1 cellular context compared by ENCODE assay signal in the genomic region with DNA sequence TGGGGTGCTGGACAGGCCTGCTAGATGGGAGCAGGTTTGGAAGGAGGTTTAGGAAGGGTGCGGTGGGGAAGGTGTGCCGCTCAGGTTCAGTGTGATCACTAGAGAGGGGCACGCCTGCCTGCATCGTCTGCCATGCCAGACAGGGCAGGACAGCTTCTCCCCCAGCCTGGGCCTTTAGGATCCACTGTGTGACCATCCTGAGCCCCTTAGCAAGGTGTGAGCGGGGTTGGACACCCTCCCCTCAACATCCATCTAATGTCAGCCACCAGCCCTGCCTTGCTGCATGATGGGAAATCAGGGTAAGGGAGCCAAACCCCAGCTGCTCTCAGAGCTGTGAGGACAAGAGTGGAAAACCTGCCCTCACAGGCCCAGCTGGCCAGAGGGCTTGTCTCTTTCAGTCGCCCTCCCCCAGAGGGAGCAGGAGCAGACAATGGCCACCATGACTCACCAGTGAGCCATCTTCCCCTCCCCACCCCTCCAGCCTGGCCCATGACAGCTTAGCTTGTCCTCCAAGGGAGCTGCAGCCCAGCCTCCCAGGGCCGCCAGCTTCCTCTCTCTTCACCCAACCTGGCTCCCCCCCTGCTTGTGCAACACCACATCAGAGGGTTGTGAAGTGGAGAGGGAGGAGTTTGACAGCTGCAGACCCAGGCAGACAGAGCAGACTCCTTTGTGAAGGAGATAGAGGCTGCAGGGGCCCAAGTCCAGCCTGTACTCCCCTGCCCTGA.
TF ChIP-seq lines count a peak whose summit lies in the region.

No MANE protein-coding gene starts in this region.

TF ChIP-seq in HepG2, 621 proteins besides CTCF, POLR2A, EP300 and RAD21 (continued from another document and continues in another):
- TF ChIP-seq, protein P1, sequence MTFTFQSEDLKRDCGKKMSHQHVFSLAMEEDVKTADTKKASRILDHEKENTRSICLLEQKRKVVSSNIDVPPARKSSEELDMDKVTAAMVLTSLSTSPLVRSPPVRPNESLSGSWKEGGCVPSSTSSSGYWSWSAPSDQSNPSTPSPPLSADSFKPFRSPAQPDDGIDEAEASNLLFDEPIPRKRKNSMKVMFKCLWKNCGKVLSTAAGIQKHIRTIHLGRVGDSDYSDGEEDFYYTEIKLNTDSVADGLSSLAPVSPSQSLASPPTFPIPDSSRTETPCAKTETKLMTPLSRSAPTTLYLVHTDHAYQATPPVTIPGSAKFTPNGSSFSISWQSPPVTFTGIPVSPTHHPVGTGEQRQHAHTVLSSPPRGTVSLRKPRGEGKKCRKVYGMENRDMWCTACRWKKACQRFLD (CRISPR knock-in tag; IDR thresholded peaks at IDR 0.05; ENCODE audit: borderline replicate concordance): no peak
- TF ChIP-seq KDM1A (CRISPR knock-in tag; IDR thresholded peaks at IDR 0.05) (0 out of 2 replicates have a peak, but pooled peaks have one; percentile 43), CBFB (CRISPR knock-in tag; IDR thresholded peaks at IDR 0.05) (peak; percentile 67), NAIF1 (CRISPR knock-in tag; IDR thresholded peaks at IDR 0.05; ENCODE audit: borderline replicate concordance) (no peak), KMT2B (CRISPR knock-in tag; IDR thresholded peaks at IDR 0.05) (0 out of 2 replicates have a peak, but pooled peaks have one; percentile 15), DPF2 (CRISPR knock-in tag; IDR thresholded peaks at IDR 0.05; ENCODE audit: borderline replicate concordance, low read depth) (peak; percentile 78), SAP130 (CRISPR knock-in tag; IDR thresholded peaks at IDR 0.05; ENCODE audit: low read depth) (peak; percentile 96), TSC22D2 (CRISPR knock-in tag; IDR thresholded peaks at IDR 0.05; ENCODE audit: borderline replicate concordance) (no peak), SMAD1 (CRISPR knock-in tag; IDR thresholded peaks at IDR 0.05; ENCODE audit: borderline replicate concordance, low read depth) (no peak), MEF2D (CRISPR knock-in tag; IDR thresholded peaks at IDR 0.05) (peak; percentile 45; the same call in 1 of the 2 replicates), FOXA1 (IDR thresholded peaks at IDR 0.05) (no peak), FOXA1 (CRISPR knock-in tag; IDR thresholded peaks at IDR 0.05) (peak; percentile 37; the same call in 1 of the 2 replicates), ZNF792 (CRISPR knock-in tag; IDR thresholded peaks at IDR 0.05) (peak; percentile 94), ZNF768 (CRISPR knock-in tag; IDR thresholded peaks at IDR 0.05) (peak; percentile 25; the same call in 1 of the 2 replicates), PLRG1 (conservative IDR thresholded peaks at IDR 0.05) (no peak), SKI (IDR thresholded peaks at IDR 0.05; ENCODE audit: partially characterized antibody) (peak; percentile 74), ZNF292 (CRISPR knock-in tag; IDR thresholded peaks at IDR 0.05; ENCODE audit: borderline replicate concordance, low read depth) (peak; percentile 98), ZBTB7B (CRISPR knock-in tag; IDR thresholded peaks at IDR 0.05) (0 out of 2 replicates have a peak, but pooled peaks have one; percentile 56), HMG20A (CRISPR knock-in tag; IDR thresholded peaks at IDR 0.05; ENCODE audit: borderline replicate concordance) (peak; percentile 72; the same call in 1 of the 2 replicates), TBX2 (CRISPR knock-in tag; IDR thresholded peaks at IDR 0.05; ENCODE audit: borderline replicate concordance) (peak; percentile 88), PAX8 (CRISPR knock-in tag; IDR thresholded peaks at IDR 0.05; ENCODE audit: borderline replicate concordance) (no peak), DMAP1 (CRISPR knock-in tag; IDR thresholded peaks at IDR 0.05) (peak; percentile 42; the same call in 1 of the 2 replicates), SOX5 (CRISPR knock-in tag; IDR thresholded peaks at IDR 0.05; ENCODE audit: borderline replicate concordance) (peak; percentile 93), MTF2 (CRISPR knock-in tag; IDR thresholded peaks at IDR 0.05; ENCODE audit: borderline replicate concordance) (no peak), BORCS8-MEF2B (CRISPR knock-in tag; IDR thresholded peaks at IDR 0.05) (no peak), ZNF614 (CRISPR knock-in tag; IDR thresholded peaks at IDR 0.05; ENCODE audit: borderline replicate concordance) (peak; percentile 85; the same call in 1 of the 2 replicates), MED1 (CRISPR knock-in tag; IDR thresholded peaks at IDR 0.05) (peak; percentile 59; the same call in 1 of the 2 replicates), NR2C2 (CRISPR knock-in tag; IDR thresholded peaks at IDR 0.05; ENCODE audit: borderline replicate concordance) (peak; percentile 56; the same call in 1 of the 2 replicates), ISL2 (CRISPR knock-in tag; IDR thresholded peaks at IDR 0.05) (peak; percentile 59; the same call in 1 of the 2 replicates), XRCC5 (optimal IDR thresholded peaks at IDR 0.05; ENCODE audit: low read length) (peak; percentile 95), TEAD3 (CRISPR knock-in tag; optimal IDR thresholded peaks at IDR 0.05; ENCODE audit: borderline replicate concordance) (peak; percentile 89), JUNB (CRISPR knock-in tag; IDR thresholded peaks at IDR 0.05; ENCODE audit: borderline replicate concordance) (peak; percentile 86; the same call in 1 of the 2 replicates), ZNF749 (CRISPR knock-in tag; IDR thresholded peaks at IDR 0.05; ENCODE audit: borderline replicate concordance) (no peak), KLF16 (CRISPR knock-in tag; IDR thresholded peaks at IDR 0.05) (peak in 1 of 2 experiments; percentile 51; a peak in 1 of 4 replicates), CHCHD3 (CRISPR knock-in tag; IDR thresholded peaks at IDR 0.05) (no peak), SOX6 (IDR thresholded peaks at IDR 0.05) (no peak), SOX6 (CRISPR knock-in tag; IDR thresholded peaks at IDR 0.05) (peak; percentile 92), RARA (CRISPR knock-in tag; IDR thresholded peaks at IDR 0.05) (peak; percentile 63), NR2F2 (IDR thresholded peaks at IDR 0.05; ENCODE audit: borderline replicate concordance, low read depth) (0 out of 2 replicates have a peak, but pooled peaks have one; percentile 26), SPEN (CRISPR knock-in tag; IDR thresholded peaks at IDR 0.05; ENCODE audit: low read depth) (peak; percentile 45; the same call in 1 of the 2 replicates), ZNF354B (CRISPR knock-in tag; IDR thresholded peaks at IDR 0.05) (no peak), ZNF782 (CRISPR knock-in tag; IDR thresholded peaks at IDR 0.05; ENCODE audit: borderline replicate concordance) (peak; percentile 51; the same call in 1 of the 2 replicates)
- TF ChIP-seq, protein P2, sequence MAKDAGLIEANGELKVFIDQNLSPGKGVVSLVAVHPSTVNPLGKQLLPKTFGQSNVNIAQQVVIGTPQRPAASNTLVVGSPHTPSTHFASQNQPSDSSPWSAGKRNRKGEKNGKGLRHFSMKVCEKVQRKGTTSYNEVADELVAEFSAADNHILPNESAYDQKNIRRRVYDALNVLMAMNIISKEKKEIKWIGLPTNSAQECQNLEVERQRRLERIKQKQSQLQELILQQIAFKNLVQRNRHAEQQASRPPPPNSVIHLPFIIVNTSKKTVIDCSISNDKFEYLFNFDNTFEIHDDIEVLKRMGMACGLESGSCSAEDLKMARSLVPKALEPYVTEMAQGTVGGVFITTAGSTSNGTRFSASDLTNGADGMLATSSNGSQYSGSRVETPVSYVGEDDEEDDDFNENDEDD (CRISPR knock-in tag; IDR thresholded peaks at IDR 0.05; ENCODE audit: borderline replicate concordance): peak; percentile 48; the same call in 1 of the 2 replicates
- TF ChIP-seq, protein P3, sequence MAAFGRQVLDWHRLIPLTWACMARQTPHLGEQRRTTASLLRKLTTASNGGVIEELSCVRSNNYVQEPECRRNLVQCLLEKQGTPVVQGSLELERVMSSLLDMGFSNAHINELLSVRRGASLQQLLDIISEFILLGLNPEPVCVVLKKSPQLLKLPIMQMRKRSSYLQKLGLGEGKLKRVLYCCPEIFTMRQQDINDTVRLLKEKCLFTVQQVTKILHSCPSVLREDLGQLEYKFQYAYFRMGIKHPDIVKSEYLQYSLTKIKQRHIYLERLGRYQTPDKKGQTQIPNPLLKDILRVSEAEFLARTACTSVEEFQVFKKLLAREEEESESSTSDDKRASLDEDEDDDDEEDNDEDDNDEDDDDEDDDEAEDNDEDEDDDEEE (CRISPR knock-in tag; IDR thresholded peaks at IDR 0.05): peak; percentile 79; the same call in 1 of the 2 replicates
- TF ChIP-seq, protein P4, sequence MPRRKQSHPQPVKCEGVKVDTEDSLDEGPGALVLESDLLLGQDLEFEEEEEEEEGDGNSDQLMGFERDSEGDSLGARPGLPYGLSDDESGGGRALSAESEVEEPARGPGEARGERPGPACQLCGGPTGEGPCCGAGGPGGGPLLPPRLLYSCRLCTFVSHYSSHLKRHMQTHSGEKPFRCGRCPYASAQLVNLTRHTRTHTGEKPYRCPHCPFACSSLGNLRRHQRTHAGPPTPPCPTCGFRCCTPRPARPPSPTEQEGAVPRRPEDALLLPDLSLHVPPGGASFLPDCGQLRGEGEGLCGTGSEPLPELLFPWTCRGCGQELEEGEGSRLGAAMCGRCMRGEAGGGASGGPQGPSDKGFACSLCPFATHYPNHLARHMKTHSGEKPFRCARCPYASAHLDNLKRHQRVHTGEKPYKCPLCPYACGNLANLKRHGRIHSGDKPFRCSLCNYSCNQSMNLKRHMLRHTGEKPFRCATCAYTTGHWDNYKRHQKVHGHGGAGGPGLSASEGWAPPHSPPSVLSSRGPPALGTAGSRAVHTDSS (CRISPR knock-in tag; conservative IDR thresholded peaks at IDR 0.05): no peak
- TF ChIP-seq, protein P5, sequence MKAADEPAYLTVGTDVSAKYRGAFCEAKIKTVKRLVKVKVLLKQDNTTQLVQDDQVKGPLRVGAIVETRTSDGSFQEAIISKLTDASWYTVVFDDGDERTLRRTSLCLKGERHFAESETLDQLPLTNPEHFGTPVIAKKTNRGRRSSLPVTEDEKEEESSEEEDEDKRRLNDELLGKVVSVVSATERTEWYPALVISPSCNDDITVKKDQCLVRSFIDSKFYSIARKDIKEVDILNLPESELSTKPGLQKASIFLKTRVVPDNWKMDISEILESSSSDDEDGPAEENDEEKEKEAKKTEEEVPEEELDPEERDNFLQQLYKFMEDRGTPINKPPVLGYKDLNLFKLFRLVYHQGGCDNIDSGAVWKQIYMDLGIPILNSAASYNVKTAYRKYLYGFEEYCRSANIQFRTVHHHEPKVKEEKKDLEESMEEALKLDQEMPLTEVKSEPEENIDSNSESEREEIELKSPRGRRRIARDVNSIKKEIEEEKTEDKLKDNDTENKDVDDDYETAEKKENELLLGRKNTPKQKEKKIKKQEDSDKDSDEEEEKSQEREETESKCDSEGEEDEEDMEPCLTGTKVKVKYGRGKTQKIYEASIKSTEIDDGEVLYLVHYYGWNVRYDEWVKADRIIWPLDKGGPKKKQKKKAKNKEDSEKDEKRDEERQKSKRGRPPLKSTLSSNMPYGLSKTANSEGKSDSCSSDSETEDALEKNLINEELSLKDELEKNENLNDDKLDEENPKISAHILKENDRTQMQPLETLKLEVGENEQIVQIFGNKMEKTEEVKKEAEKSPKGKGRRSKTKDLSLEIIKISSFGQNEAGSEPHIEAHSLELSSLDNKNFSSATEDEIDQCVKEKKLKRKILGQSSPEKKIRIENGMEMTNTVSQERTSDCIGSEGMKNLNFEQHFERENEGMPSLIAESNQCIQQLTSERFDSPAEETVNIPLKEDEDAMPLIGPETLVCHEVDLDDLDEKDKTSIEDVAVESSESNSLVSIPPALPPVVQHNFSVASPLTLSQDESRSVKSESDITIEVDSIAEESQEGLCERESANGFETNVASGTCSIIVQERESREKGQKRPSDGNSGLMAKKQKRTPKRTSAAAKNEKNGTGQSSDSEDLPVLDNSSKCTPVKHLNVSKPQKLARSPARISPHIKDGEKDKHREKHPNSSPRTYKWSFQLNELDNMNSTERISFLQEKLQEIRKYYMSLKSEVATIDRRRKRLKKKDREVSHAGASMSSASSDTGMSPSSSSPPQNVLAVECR (CRISPR knock-in tag; IDR thresholded peaks at IDR 0.05; ENCODE audit: borderline replicate concordance): peak; percentile 40; the same call in 1 of the 2 replicates
- TF ChIP-seq, protein P6, sequence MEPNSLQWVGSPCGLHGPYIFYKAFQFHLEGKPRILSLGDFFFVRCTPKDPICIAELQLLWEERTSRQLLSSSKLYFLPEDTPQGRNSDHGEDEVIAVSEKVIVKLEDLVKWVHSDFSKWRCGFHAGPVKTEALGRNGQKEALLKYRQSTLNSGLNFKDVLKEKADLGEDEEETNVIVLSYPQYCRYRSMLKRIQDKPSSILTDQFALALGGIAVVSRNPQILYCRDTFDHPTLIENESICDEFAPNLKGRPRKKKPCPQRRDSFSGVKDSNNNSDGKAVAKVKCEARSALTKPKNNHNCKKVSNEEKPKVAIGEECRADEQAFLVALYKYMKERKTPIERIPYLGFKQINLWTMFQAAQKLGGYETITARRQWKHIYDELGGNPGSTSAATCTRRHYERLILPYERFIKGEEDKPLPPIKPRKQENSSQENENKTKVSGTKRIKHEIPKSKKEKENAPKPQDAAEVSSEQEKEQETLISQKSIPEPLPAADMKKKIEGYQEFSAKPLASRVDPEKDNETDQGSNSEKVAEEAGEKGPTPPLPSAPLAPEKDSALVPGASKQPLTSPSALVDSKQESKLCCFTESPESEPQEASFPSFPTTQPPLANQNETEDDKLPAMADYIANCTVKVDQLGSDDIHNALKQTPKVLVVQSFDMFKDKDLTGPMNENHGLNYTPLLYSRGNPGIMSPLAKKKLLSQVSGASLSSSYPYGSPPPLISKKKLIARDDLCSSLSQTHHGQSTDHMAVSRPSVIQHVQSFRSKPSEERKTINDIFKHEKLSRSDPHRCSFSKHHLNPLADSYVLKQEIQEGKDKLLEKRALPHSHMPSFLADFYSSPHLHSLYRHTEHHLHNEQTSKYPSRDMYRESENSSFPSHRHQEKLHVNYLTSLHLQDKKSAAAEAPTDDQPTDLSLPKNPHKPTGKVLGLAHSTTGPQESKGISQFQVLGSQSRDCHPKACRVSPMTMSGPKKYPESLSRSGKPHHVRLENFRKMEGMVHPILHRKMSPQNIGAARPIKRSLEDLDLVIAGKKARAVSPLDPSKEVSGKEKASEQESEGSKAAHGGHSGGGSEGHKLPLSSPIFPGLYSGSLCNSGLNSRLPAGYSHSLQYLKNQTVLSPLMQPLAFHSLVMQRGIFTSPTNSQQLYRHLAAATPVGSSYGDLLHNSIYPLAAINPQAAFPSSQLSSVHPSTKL (CRISPR knock-in tag; IDR thresholded peaks at IDR 0.05): peak; percentile 77
- TF ChIP-seq, protein P7, sequence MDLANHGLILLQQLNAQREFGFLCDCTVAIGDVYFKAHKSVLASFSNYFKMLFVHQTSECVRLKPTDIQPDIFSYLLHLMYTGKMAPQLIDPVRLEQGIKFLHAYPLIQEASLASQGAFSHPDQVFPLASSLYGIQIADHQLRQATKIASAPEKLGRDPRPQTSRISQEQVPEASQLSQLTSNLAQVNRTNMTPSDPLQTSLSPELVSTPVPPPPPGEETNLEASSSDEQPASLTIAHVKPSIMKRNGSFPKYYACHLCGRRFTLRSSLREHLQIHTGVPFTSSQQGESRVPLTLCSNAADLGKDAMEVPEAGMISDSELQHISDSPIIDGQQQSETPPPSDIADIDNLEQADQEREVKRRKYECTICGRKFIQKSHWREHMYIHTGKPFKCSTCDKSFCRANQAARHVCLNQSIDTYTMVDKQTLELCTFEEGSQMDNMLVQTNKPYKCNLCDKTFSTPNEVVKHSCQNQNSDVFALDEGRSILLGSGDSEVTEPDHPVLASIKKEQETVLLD (CRISPR knock-in tag; IDR thresholded peaks at IDR 0.05; ENCODE audit: low read depth): no peak
